32 cellular contexts compared by ENCODE assay signal in genomic region chr1:234019387-234019786, GRCh38.
A peak's percentile ranks its signal among the peaks of the same experiment; 100 is the strongest.
DNase-seq lines count a peak whose midpoint lies in the region; ATAC-seq, FAIRE-seq and TF ChIP-seq lines count a peak whose summit lies in the region.
"Had no signal": no experiment of that assay in that cellular context is flagged by ENCODE, and none has a peak within 500 bp of the region (broad histone marks: within the 10 kb centered on the region; RNA-seq: fewer than 3 reads in every experiment).

No MANE protein-coding gene starts in this region.

- H3K79me2 ChIP-seq in K562 (ENCODE audit: control insufficient read depth, insufficient read depth, low read length): no peaks in the 10 kb centered on the region
- H3K79me2 ChIP-seq in keratinocyte (ENCODE audit: control insufficient read depth, insufficient read depth, low read length): peaks cover 10% of the 10 kb centered on the region

- intact Hi-C loops in K562 (cut with micrococcal nuclease): no loop called here

- TF ChIP-seq CTCF in HEK293 (tag by site-specific recombination; IDR thresholded peaks at IDR 0.05) (no peak), K562 (IDR thresholded peaks at IDR 0.05 in 2 of 3, conservative IDR thresholded peaks at IDR 0.05 in 1 of 3; ENCODE audit: insufficient read depth in 2 of 3, low read depth in 1 of 3, low read length in 3 of 3) (no peak), keratinocyte (optimal IDR thresholded peaks at IDR 0.05 in 1 of 3, IDR thresholded peaks at IDR 0.05 in 1 of 3, conservative IDR thresholded peaks at IDR 0.05 in 1 of 3; ENCODE audit: extremely low read depth in 1 of 3, insufficient read depth in 2 of 3, low read length in 3 of 3) (no peak)

- H3K4me1 ChIP-seq in HEK293 (ENCODE audit: control insufficient read depth, insufficient read depth, low read length) (no peaks in the 10 kb centered on the region), K562 (replicated peaks in 1 of 2; ENCODE audit: control insufficient read depth in 2 of 2, insufficient read depth in 2 of 2, low read length in 2 of 2) (no peaks in the 10 kb centered on the region), keratinocyte (ENCODE audit: control insufficient read depth, extremely low read depth, insufficient read depth, low read length) (peaks cover 15% of the 10 kb centered on the region)
- H3K4me1 ChIP-seq: A549; BE2C; BLaER1; BLaER1 treated with 17β-estradiol and CSF1 and Interleukin-3, amounts not matched to agents 10 nM and 100 nM; Caco-2 had no signal

- H4K20me1 ChIP-seq in K562 (replicated peaks; ENCODE audit: control insufficient read depth, insufficient read depth, low read length) (no peaks in the 10 kb centered on the region), keratinocyte (ENCODE audit: control insufficient read depth, extremely low read depth, insufficient read depth, low read length) (no peaks in the 10 kb centered on the region)
- H4K20me1 ChIP-seq: BLaER1; BLaER1 treated with 17β-estradiol and CSF1 and Interleukin-3, amounts not matched to agents 10 nM and 100 nM had no signal

- dilution Hi-C loops in keratinocyte (cut with MboI; ENCODE audit: extremely low pct_ligation_motif_present, low sequenced_read_pairs): no loop called here

- CTCF ChIA-PET in HEK293 (lab: Yijun Ruan, JAX) (no interaction called here), K562 (lab: Yijun Ruan, JAX; ENCODE audit: low intra/inter-chr PET ratio) (no interaction called here)

- no peaks in the 10 kb centered on the region for H3K9me1 ChIP-seq in K562 (ENCODE audit: control insufficient read depth, insufficient read depth, low read length)
- H3K9me1 ChIP-seq in keratinocyte (ENCODE audit: control insufficient read depth, extremely low read depth, insufficient read depth, low read length): no peaks in the 10 kb centered on the region

- TF ChIP-seq RAD21 in K562 (CRISPR knock-in tag; conservative IDR thresholded peaks at IDR 0.05 in 1 of 2, IDR thresholded peaks at IDR 0.05 in 1 of 2): no peak

- POLR2A ChIA-PET in HEK293 (lab: Yijun Ruan, JAX): no interaction called here
- POLR2A ChIA-PET in K562 (lab: Yijun Ruan, JAX): no interaction called here

- H3K36me3 ChIP-seq in HEK293 (ENCODE audit: control insufficient read depth in 2 of 2, insufficient read depth in 1 of 2, low read length in 2 of 2): no peaks in the 10 kb centered on the region
- H3K36me3 ChIP-seq in K562 (ENCODE audit: control insufficient read depth, insufficient read depth, low read length): no peaks in the 10 kb centered on the region
- no peaks in the 10 kb centered on the region for H3K36me3 ChIP-seq in keratinocyte (ENCODE audit: control insufficient read depth in 2 of 2, extremely low read depth in 1 of 2, insufficient read depth in 2 of 2, low read length in 2 of 2)
- H3K36me3 ChIP-seq: BE2C; BLaER1; BLaER1 treated with 17β-estradiol and CSF1 and Interleukin-3, amounts not matched to agents 10 nM and 100 nM had no signal

- H2AFZ ChIP-seq in K562 (ENCODE audit: low read depth, low read length): no peak overlapping the region
- no peak overlapping the region for H2AFZ ChIP-seq in keratinocyte (ENCODE audit: control insufficient read depth, low read length)

- H3K27ac ChIP-seq in HEK293 (ENCODE audit: extremely low read depth, low read depth, low read length) (no peak overlapping the region), K562 (ENCODE audit: extremely low read depth, low read depth, low read length) (no peak overlapping the region), keratinocyte (ENCODE audit: control insufficient read depth, insufficient read depth, low read length) (no peak overlapping the region)
- H3K27ac ChIP-seq: 22Rv1; A549; BLaER1; BLaER1 treated with 17β-estradiol and CSF1 and Interleukin-3, amounts not matched to agents 10 nM and 100 nM; C4-2B had no signal

- BruUV-seq in K562 (replicated peaks; lab: Mats Ljungman, UMichigan): no TSS peak

- H3K4me2 ChIP-seq in K562 (ENCODE audit: insufficient read depth, low read length): no peak overlapping the region
- H3K4me2 ChIP-seq in keratinocyte (ENCODE audit: control insufficient read depth, extremely low read depth, insufficient read depth, low read depth, low read length): no peak overlapping the region
- H3K4me2 ChIP-seq: A549; BLaER1; BLaER1 treated with 17β-estradiol and CSF1 and Interleukin-3, amounts not matched to agents 10 nM and 100 nM had no signal

- no peak for ATAC-seq in K562
- ATAC-seq in HG03521 (IDR thresholded peaks at IDR 0.05; ENCODE audit: unreplicated experiment): no peak
- ATAC-seq: A549; CD8-positive, alpha-beta T cell had no signal

- TF ChIP-seq POLR2A in K562 (conservative IDR thresholded peaks at IDR 0.05): no peak

- TF ChIP-seq EP300 in K562 (IDR thresholded peaks at IDR 0.05; ENCODE audit: low read length): no peak

- no peak for FAIRE-seq in K562 (lab: Jason Lieb, UNC)
- peak; percentile 44 for FAIRE-seq in keratinocyte (lab: Jason Lieb, UNC)
- FAIRE-seq: A204.1, A549 had no signal

- no peaks in the 10 kb centered on the region; a peak in 1 of 5 replicates for H3K27me3 ChIP-seq in K562 (ENCODE audit: control insufficient read depth in 2 of 2, insufficient read depth in 2 of 2, low read length in 2 of 2)
- H3K27me3 ChIP-seq in keratinocyte (ENCODE audit: control insufficient read depth, extremely low read depth, insufficient read depth, low read length): no peaks in the 10 kb centered on the region
- H3K27me3 ChIP-seq: BE2C; BLaER1; BLaER1 treated with 17β-estradiol and CSF1 and Interleukin-3, amounts not matched to agents 10 nM and 100 nM had no signal

- H3K9ac ChIP-seq in K562 (ENCODE audit: insufficient read depth in 1 of 2, low read depth in 2 of 2, low read length in 2 of 2) (no peak overlapping the region), keratinocyte (ENCODE audit: control insufficient read depth, extremely low read depth, insufficient read depth, low read length) (no peak overlapping the region)
- H3K9ac ChIP-seq: BLaER1; BLaER1 treated with 17β-estradiol and CSF1 and Interleukin-3, amounts not matched to agents 10 nM and 100 nM had no signal

- in situ Hi-C loops in K562 (cut with MboI): no loop called here

- 0% methylated on average over 2 of the region's 2 CpGs for WGBS in K562 (ENCODE audit: insufficient coverage, low coverage, missing lambda C conversion rate)

- no peaks in the 10 kb centered on the region for H3K9me3 ChIP-seq in HEK293 (ENCODE audit: control insufficient read depth, insufficient read depth, low read depth, low read length)
- H3K9me3 ChIP-seq in K562 (replicated peaks; ENCODE audit: control insufficient read depth, insufficient read depth, low read depth, low read length): no peaks in the 10 kb centered on the region
- H3K9me3 ChIP-seq in keratinocyte (ENCODE audit: control insufficient read depth, low read depth, low read length): no peaks in the 10 kb centered on the region
- H3K9me3 ChIP-seq: A549; BE2C; BLaER1; BLaER1 treated with 17β-estradiol and CSF1 and Interleukin-3, amounts not matched to agents 10 nM and 100 nM; Caco-2 had no signal

- H3K4me3 ChIP-seq in HEK293 (ENCODE audit: low read depth, low read length) (no peak overlapping the region), K562 (no peak overlapping the region), keratinocyte (ENCODE audit: control insufficient read depth in 2 of 3, extremely low read depth in 1 of 3, insufficient read depth in 2 of 3, low read depth in 1 of 3, low read length in 3 of 3) (no peak overlapping the region)
- H3K4me3 ChIP-seq: A549; BLaER1; BLaER1 treated with 17β-estradiol and CSF1 and Interleukin-3, amounts not matched to agents 10 nM and 100 nM had no signal

- DNase-seq in K562 (ENCODE audit: extremely low read depth in 1 of 4, low spot score in 3 of 4): no peak
- no peak for DNase-seq in keratinocyte (ENCODE audit: low read depth, low spot score)
- no peak for DNase-seq in AG08396 (ENCODE audit: low spot score)
- DNase-seq in stimulated activated CD4-positive, alpha-beta T cell treated with anti-CD3 and anti-CD28 coated beads, Interleukin-4, amount 100 ng/mL, for 4 hours: no peak
- DNase-seq: 8988T; ACHN; AML-193; BE2C; C1 segment of cervical spinal cord; Caco-2; Calu3; CD4-positive, alpha-beta memory T cell; CD4-positive, alpha-beta T cell; CD4-positive, CD25-positive, alpha-beta regulatory T cell; CD8-positive, alpha-beta memory T cell; CD8-positive, alpha-beta T cell; COR-L47; DMS 273 treated with DMSO at 0.1 percent for 48 hours; DMS153; DMS53; DMS79; DMS79 treated with DMSO at 0.1 percent for 48 hours; DND-41; EL had no signal

TF ChIP-seq in HEK293, 187 proteins besides CTCF, POLR2A, EP300 and RAD21:
- TF ChIP-seq ZNF530 (tag by site-specific recombination; IDR thresholded peaks at IDR 0.05; ENCODE audit: low read depth) (no peak), ZNF10 (tag by site-specific recombination; IDR thresholded peaks at IDR 0.05) (peak; percentile 96), ZNF221 (tag by site-specific recombination; IDR thresholded peaks at IDR 0.05; ENCODE audit: borderline replicate concordance) (no peak)

TF ChIP-seq in K562, 482 proteins besides CTCF, POLR2A, EP300 and RAD21:
- TF ChIP-seq ZNF766 (CRISPR knock-in tag; conservative IDR thresholded peaks at IDR 0.05): no peak
- peak; percentile 65 for TF ChIP-seq RBM25 (IDR thresholded peaks at IDR 0.05; ENCODE audit: low read depth, low read length, severe bottlenecking)
- no peak for TF ChIP-seq RBFOX2 (IDR thresholded peaks at IDR 0.05; ENCODE audit: low read depth, low read length)
- TF ChIP-seq ZNF134 (CRISPR knock-in tag; conservative IDR thresholded peaks at IDR 0.05): peak; percentile 97
TF ChIP-seq in K562: peak in this region for 2.
